In genomic region chr1:78619029-78619428, GRCh38 we compare ENCODE assay signal across 9 cellular contexts. TPM values are rescaled to one million over a fixed set of nuclear protein-coding genes. Genes with fewer than 3 reads are reported as not detected.
DNase-seq lines count a peak whose midpoint lies in the region; ATAC-seq and TF ChIP-seq lines count a peak whose summit lies in the region.
"Had no signal": no experiment of that assay in that cellular context is flagged by ENCODE, and none has a peak within 500 bp of the region (broad histone marks: within the 10 kb centered on the region; RNA-seq: fewer than 3 reads in every experiment).

No MANE protein-coding gene starts in this region.

- peak overlapping the region; percentile 73 for H3K9ac ChIP-seq in adipocyte (ENCODE audit: low read length)

- TF ChIP-seq CTCF in left ventricle myocardium inferior (IDR thresholded peaks at IDR 0.05; ENCODE audit: borderline replicate concordance): no peak
- TF ChIP-seq CTCF in lung (IDR thresholded peaks at IDR 0.05; ENCODE audit: control extremely low read depth, extremely low read depth): no peak
- TF ChIP-seq CTCF in upper lobe of right lung (IDR thresholded peaks at IDR 0.05): no peak

- H3K27ac ChIP-seq in left ventricle myocardium inferior (replicated peaks): peak overlapping the region; percentile 86
- peak overlapping the region; percentile 66 to 75 for H3K27ac ChIP-seq in lung (ENCODE audit: low read depth in 1 of 2, low read length in 1 of 2)
- peak overlapping the region; percentile 81 for H3K27ac ChIP-seq in upper lobe of right lung

- H3K4me3 ChIP-seq in left ventricle myocardium inferior (peak overlapping the region; percentile 61), adipocyte (ENCODE audit: low read length) (peak overlapping the region; percentile 81), lung (no peak overlapping the region), upper lobe of right lung (peak overlapping the region; percentile 43)

- H3K27me3 ChIP-seq in left ventricle myocardium inferior (ENCODE audit: low read depth) (no peaks in the 10 kb centered on the region), adipocyte (replicated peaks; ENCODE audit: control insufficient read depth, insufficient read depth, low read length) (no peaks in the 10 kb centered on the region), lung (ENCODE audit: control insufficient read depth, insufficient read depth) (no peaks in the 10 kb centered on the region), upper lobe of right lung (no peaks in the 10 kb centered on the region)

- H3K36me3 ChIP-seq in left ventricle myocardium inferior (no peaks in the 10 kb centered on the region), adipocyte (ENCODE audit: control insufficient read depth, insufficient read depth, low read length, severe bottlenecking) (no peaks in the 10 kb centered on the region), lung (ENCODE audit: control insufficient read depth in 2 of 2, insufficient read depth in 2 of 2, low read length in 2 of 2) (no peaks in the 10 kb centered on the region), upper lobe of right lung (no peaks in the 10 kb centered on the region)

- ATAC-seq in Right ventricle myocardium superior (ENCODE audit: poor library complexity) (no peak), lung (ENCODE audit: insufficient read depth, low FRiP score) (no peak), upper lobe of right lung (no peak), GM18861 (IDR thresholded peaks at IDR 0.05; ENCODE audit: unreplicated experiment) (no peak)

- WGBS in lung, 2 donors: 42 to 82% methylated on average over 3 of the region's 3 CpGs

- H3K4me1 ChIP-seq in left ventricle myocardium inferior (peaks cover 30% of the 10 kb centered on the region), adipocyte (ENCODE audit: control insufficient read depth, insufficient read depth, low read length) (peaks cover 20% of the 10 kb centered on the region), lung (ENCODE audit: control insufficient read depth in 2 of 2, insufficient read depth in 2 of 2, low read length in 2 of 2) (peaks cover 0 to 3% of the 10 kb centered on the region in 2 donors), upper lobe of right lung (peaks cover 9% of the 10 kb centered on the region)

- H3K9me3 ChIP-seq in left ventricle myocardium inferior (replicated peaks) (no peaks in the 10 kb centered on the region), adipocyte (ENCODE audit: control insufficient read depth, low read length) (no peaks in the 10 kb centered on the region), lung (ENCODE audit: control insufficient read depth in 2 of 2, insufficient read depth in 1 of 2, low read length in 1 of 2) (no peaks in the 10 kb centered on the region), upper lobe of right lung (no peaks in the 10 kb centered on the region)

- DNase-seq in left ventricle myocardium inferior (no peak), Right ventricle myocardium superior (no peak), adipocyte (ENCODE audit: low read depth) (peak; percentile 27), lung (ENCODE audit: low spot score) (no peak), upper lobe of right lung (no peak), kidney glomerular epithelial cell (lab: John Stamatoyannopoulos, UW) (no peak)
- DNase-seq in activated CD4-positive, CD25-positive, alpha-beta regulatory T cell (lab: John Stamatoyannopoulos, UW): no peak

- intact Hi-C loops in left ventricle myocardium inferior (cut with micrococcal nuclease): loop anchor here (5.0 kb wide), 1 partner anchor 58 kb away; no protein-coding TSS in a partner anchor
- intact Hi-C loops in Right ventricle myocardium superior (cut with DNase I): loop anchor here (5.0 kb wide), 1 partner anchor 53 kb away; no protein-coding TSS in a partner anchor
- intact Hi-C loops in upper lobe of right lung (cut with DNase I): loop anchor here (10.0 kb wide), 1 partner anchor 56 kb away; no protein-coding TSS in a partner anchor

RNA-seq across cellular contexts. Expression of gene IFI44L, which starts 1.2 kb away (rescaled TPM):
- total RNA-seq in left ventricle myocardium inferior (5.4 TPM), Right ventricle myocardium superior (3.3 TPM), lung (1 to 10 TPM; 6.2 to 8.4 TPM), upper lobe of right lung (30.0 TPM)
- polyA plus RNA-seq in lung: 10 to 100 TPM in 1 of 2 donors, 1 to 10 TPM in 1; 3.3 to 11.8 TPM
- total RNA-seq: HT1080 had no signal

RNA-seq across cellular contexts. Expression of gene IFI44, which starts 30.6 kb away (rescaled TPM):
- 6.6 TPM for total RNA-seq in left ventricle myocardium inferior
- total RNA-seq in Right ventricle myocardium superior: 6.7 TPM
- total RNA-seq in lung: 10 to 100 TPM; 37.5 to 38.4 TPM
- polyA plus RNA-seq in lung: 10 to 100 TPM; 39.4 to 49.1 TPM
- 63.2 TPM for total RNA-seq in upper lobe of right lung
